In the genomic region with DNA sequence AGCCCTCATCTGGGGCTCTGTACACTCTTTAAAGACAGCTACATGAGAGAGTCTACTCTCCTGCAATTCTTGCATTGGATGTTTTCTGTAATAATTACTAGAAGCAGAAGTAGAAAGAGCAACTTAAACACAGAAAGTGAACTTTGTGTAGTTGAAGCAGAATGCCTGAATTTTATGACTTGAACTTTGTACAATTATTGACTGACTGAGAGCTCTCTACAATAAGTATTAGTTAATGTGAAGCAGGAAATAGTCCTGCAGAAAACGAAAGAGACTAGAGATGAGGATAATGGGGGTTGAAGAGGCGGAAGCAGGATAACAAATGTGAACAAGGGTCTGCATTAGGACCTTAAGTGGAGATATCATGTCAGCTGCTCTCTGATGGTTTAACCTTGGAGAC, we compare ENCODE assay signal across 25 cellular contexts.
"Had no signal": no experiment of that assay in that cellular context is flagged by ENCODE, and none has a peak within 500 bp of the region (broad histone marks: within the 10 kb centered on the region; RNA-seq: fewer than 3 reads in every experiment).

No MANE protein-coding gene starts in this region.

- ATAC-seq: esophagus mucosa; gastrocnemius medialis; left ventricle myocardium superior; lower lobe of right lung; natural killer cell treated with Interleukin-12 subunit alpha and Interleukin-12 subunit beta and Interleukin-15 and Interleukin-18, amount 100 ng/mL, for 72 hours; pancreas; sciatic nerve; stimulated activated memory B cell treated with anti-CD40 and anti-IgM and Interleukin-4, amounts not matched to agents 10 μg/mL and 1 μg/mL and 100 μg/mL, for 72 hours; stimulated activated naive CD8-positive, alpha-beta T cell treated with anti-CD3 and anti-CD28 coated beads, Interleukin-15, Interleukin-2, amounts not matched to agents 100 U/mL and 50 U/mL, for 24 hours had no signal

- H3K27me3 ChIP-seq: dorsolateral prefrontal cortex, neutrophil, pancreas, testis, upper lobe of left lung had no signal

- H3K4me3 ChIP-seq: dorsolateral prefrontal cortex, gastrocnemius medialis, lower lobe of right lung, pancreas, spleen, testis, tibial artery, upper lobe of left lung had no signal

- H3K4me1 ChIP-seq: lower lobe of right lung, pancreas, spleen, testis, tibial artery, upper lobe of left lung had no signal

- H3K27ac ChIP-seq: dorsolateral prefrontal cortex, epithelial cell of prostate, gastrocnemius medialis, lower lobe of right lung, neutrophil, pancreas, spleen, testis, tibial artery, upper lobe of left lung had no signal

- H3K9me3 ChIP-seq: gastrocnemius medialis, pancreas, testis had no signal

- H3K36me3 ChIP-seq: gastrocnemius medialis, lower lobe of right lung, neutrophil, pancreas, spleen, tibial artery, upper lobe of left lung had no signal

- DNase-seq: dorsolateral prefrontal cortex; effector CD8-positive, alpha-beta T cell; endodermal cell; foreskin fibroblast; gastrocnemius medialis; head of caudate nucleus; kidney; left ventricle myocardium superior; lower lobe of right lung; naive B cell; pancreas; retina; spleen; stimulated activated CD4-positive, alpha-beta T cell treated with anti-CD3 and anti-CD28 coated beads, Interleukin-4, amount 100 ng/mL, for 4 hours; stimulated activated naive CD8-positive, alpha-beta T cell treated with anti-CD3 and anti-CD28 coated beads, Interleukin-15, Interleukin-2, amounts not matched to agents 100 U/mL and 50 U/mL, for 24 hours; substantia nigra; testis; tibial artery; upper lobe of left lung had no signal
